ENCODE assay signal across 25 cellular contexts in the genomic region with DNA sequence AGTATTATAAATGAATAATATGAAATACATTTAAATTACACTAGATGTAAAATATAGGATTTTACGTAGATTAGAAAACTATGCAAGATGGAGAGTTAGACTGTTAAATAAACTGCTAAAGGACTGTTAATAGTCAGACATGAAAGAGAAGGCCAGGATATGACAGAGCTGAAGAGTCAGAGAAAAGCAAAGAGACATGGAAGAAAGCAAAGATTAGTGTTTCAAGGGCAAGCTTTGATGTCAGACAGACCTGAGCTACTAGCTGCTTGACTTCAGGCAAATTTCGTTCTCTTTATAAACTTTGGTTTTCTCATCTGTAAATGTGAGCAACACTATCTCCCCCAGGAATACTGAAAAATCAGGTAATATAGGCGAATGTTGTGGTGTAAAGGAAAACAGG.
DNase-seq lines count a peak whose midpoint lies in the region; ATAC-seq and TF ChIP-seq lines count a peak whose summit lies in the region.
"Had no signal": no experiment of that assay in that cellular context is flagged by ENCODE, and none has a peak within 500 bp of the region (broad histone marks: within the 10 kb centered on the region; RNA-seq: fewer than 3 reads in every experiment).

No MANE protein-coding gene starts in this region.

- POLR2A ChIA-PET in activated CD8-positive, alpha-beta T cell treated with anti-CD3 and anti-CD28 coated beads, Interleukin-2, amount 10 ng/mL, durations not matched to agents 7 days and 5 days (lab: Charles Lee): no interaction called here
- POLR2A ChIA-PET in activated CD8-positive, alpha-beta T cell treated with anti-CD3 and anti-CD28 coated beads for 36 hours (lab: Charles Lee): no interaction called here
- POLR2A ChIA-PET in CD8-positive, alpha-beta T cell (lab: Charles Lee): interaction anchor here (0.5 kb wide), 1 partner anchor 11 kb away, joined by 3 read pairs; no protein-coding TSS in a partner anchor

- H3K4me3 ChIP-seq in CD8-positive, alpha-beta T cell (ENCODE audit: low read depth, low read length): no peak overlapping the region
- no peak overlapping the region for H3K4me3 ChIP-seq in BE2C (ENCODE audit: low read depth, low read length)
- H3K4me3 ChIP-seq in gastroesophageal sphincter: no peak overlapping the region
- H3K4me3 ChIP-seq: GM23248, HAP-1, PC-9, SK-N-MC had no signal

- no peaks in the 10 kb centered on the region for H3K27me3 Mint-ChIP-seq in activated CD8-positive, alpha-beta T cell treated with anti-CD3 and anti-CD28 coated beads, Interleukin-2, amount 10 ng/mL, durations not matched to agents 7 days and 5 days (ENCODE audit: low read depth)
- H3K27me3 Mint-ChIP-seq in activated CD8-positive, alpha-beta T cell treated with anti-CD3 and anti-CD28 coated beads for 36 hours: no peaks in the 10 kb centered on the region
- H3K27me3 Mint-ChIP-seq in CD8-positive, alpha-beta T cell (ENCODE audit: low read depth): no peaks in the 10 kb centered on the region
- H3K27me3 Mint-ChIP-seq in activated naive CD8-positive, alpha-beta T cell treated with anti-CD3 and anti-CD28 coated beads, Interleukin-2, amount 50 U/mL, for 24 hours: no peaks in the 10 kb centered on the region
- H3K27me3 Mint-ChIP-seq in osteocyte (ENCODE audit: unreplicated experiment): no peaks in the 10 kb centered on the region

- H3K4me1 Mint-ChIP-seq in activated CD8-positive, alpha-beta T cell treated with anti-CD3 and anti-CD28 coated beads, Interleukin-2, amount 10 ng/mL, durations not matched to agents 7 days and 5 days (ENCODE audit: low read depth): peaks cover 5% of the 10 kb centered on the region
- peaks cover 24% of the 10 kb centered on the region for H3K4me1 Mint-ChIP-seq in activated CD8-positive, alpha-beta T cell treated with anti-CD3 and anti-CD28 coated beads for 36 hours (ENCODE audit: low read depth)
- peaks cover 43% of the 10 kb centered on the region for H3K4me1 Mint-ChIP-seq in CD8-positive, alpha-beta T cell (ENCODE audit: low read depth)
- peaks cover 7% of the 10 kb centered on the region for H3K4me1 Mint-ChIP-seq in activated naive CD8-positive, alpha-beta T cell treated with anti-CD3 and anti-CD28 coated beads, Interleukin-2, amount 50 U/mL, for 24 hours
- H3K4me1 Mint-ChIP-seq in osteocyte (ENCODE audit: unreplicated experiment): peaks cover 23% of the 10 kb centered on the region

- H3K27ac ChIP-seq in CD8-positive, alpha-beta T cell (ENCODE audit: low read depth, low read length): no peak overlapping the region
- H3K27ac ChIP-seq in gastroesophageal sphincter: no peak overlapping the region
- H3K27ac ChIP-seq: C4-2B, GM23248, KMS-11, PC-9, SK-N-MC had no signal

- no peak for ATAC-seq in activated CD8-positive, alpha-beta T cell treated with anti-CD3 and anti-CD28 coated beads, Interleukin-2, amount 10 ng/mL, durations not matched to agents 7 days and 5 days
- no peak for ATAC-seq in activated CD8-positive, alpha-beta T cell treated with anti-CD3 and anti-CD28 coated beads for 36 hours
- no peak for ATAC-seq in CD8-positive, alpha-beta T cell
- no peak for ATAC-seq in activated naive CD8-positive, alpha-beta T cell treated with anti-CD3 and anti-CD28 coated beads, Interleukin-2, amount 50 U/mL, for 24 hours
- no peak for ATAC-seq in gastroesophageal sphincter

- H3K27me3 ChIP-seq in CD8-positive, alpha-beta T cell (ENCODE audit: insufficient read depth, low read length): no peaks in the 10 kb centered on the region
- H3K27me3 ChIP-seq in BE2C: no peaks in the 10 kb centered on the region
- no peaks in the 10 kb centered on the region for H3K27me3 ChIP-seq in gastroesophageal sphincter

- intact Hi-C loops in activated CD8-positive, alpha-beta T cell treated with anti-CD3 and anti-CD28 coated beads for 36 hours (cut with micrococcal nuclease): no loop called here
- intact Hi-C loops in CD8-positive, alpha-beta T cell (cut with DNase I, micrococcal nuclease): no loop called here

- WGBS in gastroesophageal sphincter (ENCODE audit: low coverage in 1 of 2), 2 donors: 97 to 100% methylated on average over 2 to 3 of the region's 3 CpGs

- no peak for TF ChIP-seq EP300 in gastroesophageal sphincter (IDR thresholded peaks at IDR 0.05)

- no peaks in the 10 kb centered on the region for H3K9me3 Mint-ChIP-seq in activated CD8-positive, alpha-beta T cell treated with anti-CD3 and anti-CD28 coated beads, Interleukin-2, amount 10 ng/mL, durations not matched to agents 7 days and 5 days (ENCODE audit: insufficient read depth)
- no peaks in the 10 kb centered on the region for H3K9me3 Mint-ChIP-seq in activated CD8-positive, alpha-beta T cell treated with anti-CD3 and anti-CD28 coated beads for 36 hours
- no peaks in the 10 kb centered on the region for H3K9me3 Mint-ChIP-seq in CD8-positive, alpha-beta T cell
- no peaks in the 10 kb centered on the region for H3K9me3 Mint-ChIP-seq in activated naive CD8-positive, alpha-beta T cell treated with anti-CD3 and anti-CD28 coated beads, Interleukin-2, amount 50 U/mL, for 24 hours
- no peaks in the 10 kb centered on the region for H3K9me3 Mint-ChIP-seq in osteocyte (ENCODE audit: unreplicated experiment)

- H3K4me3 Mint-ChIP-seq in activated CD8-positive, alpha-beta T cell treated with anti-CD3 and anti-CD28 coated beads, Interleukin-2, amount 10 ng/mL, durations not matched to agents 7 days and 5 days: no peak overlapping the region
- H3K4me3 Mint-ChIP-seq in activated CD8-positive, alpha-beta T cell treated with anti-CD3 and anti-CD28 coated beads for 36 hours: no peak overlapping the region
- no peak overlapping the region for H3K4me3 Mint-ChIP-seq in CD8-positive, alpha-beta T cell
- H3K4me3 Mint-ChIP-seq in activated naive CD8-positive, alpha-beta T cell treated with anti-CD3 and anti-CD28 coated beads, Interleukin-2, amount 50 U/mL, for 24 hours: no peak overlapping the region
- H3K4me3 Mint-ChIP-seq in osteocyte (ENCODE audit: unreplicated experiment): no peak overlapping the region

- peaks cover 9% of the 10 kb centered on the region for H3K36me3 ChIP-seq in CD8-positive, alpha-beta T cell (ENCODE audit: insufficient read depth, low read length)
- H3K36me3 ChIP-seq in BE2C: no peaks in the 10 kb centered on the region
- H3K36me3 ChIP-seq in gastroesophageal sphincter: peaks cover 0 to 17% of the 10 kb centered on the region in 2 donors

- TF ChIP-seq CTCF in activated CD8-positive, alpha-beta T cell treated with anti-CD3 and anti-CD28 coated beads for 36 hours (IDR thresholded peaks at IDR 0.05): no peak
- TF ChIP-seq CTCF in CD8-positive, alpha-beta T cell (IDR thresholded peaks at IDR 0.05): no peak
- TF ChIP-seq CTCF in osteocyte (IDR thresholded peaks at IDR 0.05) (no peak), BE2C (IDR thresholded peaks at IDR 0.05; ENCODE audit: low read depth, low read length) (no peak), gastroesophageal sphincter (IDR thresholded peaks at IDR 0.05) (no peak)

- peak overlapping the region; percentile 3 for H3K27ac Mint-ChIP-seq in activated CD8-positive, alpha-beta T cell treated with anti-CD3 and anti-CD28 coated beads, Interleukin-2, amount 10 ng/mL, durations not matched to agents 7 days and 5 days
- no peak overlapping the region for H3K27ac Mint-ChIP-seq in activated CD8-positive, alpha-beta T cell treated with anti-CD3 and anti-CD28 coated beads for 36 hours
- H3K27ac Mint-ChIP-seq in CD8-positive, alpha-beta T cell: peak overlapping the region; percentile 70
- peak overlapping the region; percentile 1 for H3K27ac Mint-ChIP-seq in activated naive CD8-positive, alpha-beta T cell treated with anti-CD3 and anti-CD28 coated beads, Interleukin-2, amount 50 U/mL, for 24 hours
- H3K27ac Mint-ChIP-seq in osteocyte (ENCODE audit: unreplicated experiment): peak overlapping the region; percentile 97

- H3K4me1 ChIP-seq in CD8-positive, alpha-beta T cell (ENCODE audit: insufficient read depth, low read length): no peaks in the 10 kb centered on the region
- H3K4me1 ChIP-seq in BE2C (peaks cover 5% of the 10 kb centered on the region), gastroesophageal sphincter (peaks cover 0 to 7% (median 0%) of the 10 kb centered on the region in 3 donors)
- H3K4me1 ChIP-seq: HAP-1 had no signal

- no peaks in the 10 kb centered on the region for H3K9me3 ChIP-seq in CD8-positive, alpha-beta T cell (ENCODE audit: low read length)
- H3K9me3 ChIP-seq in BE2C (no peaks in the 10 kb centered on the region), gastroesophageal sphincter (no peaks in the 10 kb centered on the region)
- H3K9me3 ChIP-seq: HAP-1 had no signal

- peaks cover 45% of the 10 kb centered on the region for H3K36me3 Mint-ChIP-seq in activated CD8-positive, alpha-beta T cell treated with anti-CD3 and anti-CD28 coated beads, Interleukin-2, amount 10 ng/mL, durations not matched to agents 7 days and 5 days (ENCODE audit: low read depth)
- H3K36me3 Mint-ChIP-seq in activated CD8-positive, alpha-beta T cell treated with anti-CD3 and anti-CD28 coated beads for 36 hours (ENCODE audit: low read depth): peaks cover 38% of the 10 kb centered on the region
- H3K36me3 Mint-ChIP-seq in CD8-positive, alpha-beta T cell: peaks cover 69% of the 10 kb centered on the region
- H3K36me3 Mint-ChIP-seq in activated naive CD8-positive, alpha-beta T cell treated with anti-CD3 and anti-CD28 coated beads, Interleukin-2, amount 50 U/mL, for 24 hours (ENCODE audit: low read depth): peaks cover 32% of the 10 kb centered on the region
- peaks cover 8% of the 10 kb centered on the region for H3K36me3 Mint-ChIP-seq in osteocyte (ENCODE audit: unreplicated experiment)

- TF ChIP-seq POLR2A in gastroesophageal sphincter (IDR thresholded peaks at IDR 0.05): no peak

- CTCF ChIA-PET in activated CD8-positive, alpha-beta T cell treated with anti-CD3 and anti-CD28 coated beads, Interleukin-2, amount 10 ng/mL, durations not matched to agents 7 days and 5 days (lab: Charles Lee): no interaction called here
- CTCF ChIA-PET in activated CD8-positive, alpha-beta T cell treated with anti-CD3 and anti-CD28 coated beads for 36 hours (lab: Charles Lee): no interaction called here
- CTCF ChIA-PET in CD8-positive, alpha-beta T cell (lab: Charles Lee): interaction anchor here (0.6 kb wide), 1 partner anchor 310 kb away, joined by 3 read pairs; no protein-coding TSS in a partner anchor

- DNase-seq in activated CD8-positive, alpha-beta T cell treated with anti-CD3 and anti-CD28 coated beads, Interleukin-2, amount 10 ng/mL, durations not matched to agents 7 days and 5 days: no peak
- no peak for DNase-seq in activated CD8-positive, alpha-beta T cell treated with anti-CD3 and anti-CD28 coated beads for 36 hours
- no peak for DNase-seq in CD8-positive, alpha-beta T cell
- DNase-seq in activated naive CD8-positive, alpha-beta T cell treated with anti-CD3 and anti-CD28 coated beads, Interleukin-2, amount 50 U/mL, for 24 hours: no peak
- no peak for DNase-seq in osteocyte (ENCODE audit: extremely low spot score, unreplicated experiment)
- DNase-seq in SKM-1 (lab: John Stamatoyannopoulos, UW; ENCODE audit: unreplicated experiment): no peak
- DNase-seq in BE2C: no peak
- DNase-seq: AML-193, DMS79 treated with DMSO at 0.1 percent for 48 hours, GM23248, IMR-90, NCI-H1105, NCI-H146, NCI-H2029, NCI-H226, NCI-H510A treated with DMSO at 0.1 percent for 48 hours, NCI-H748 treated with DMSO at 0.1 percent for 48 hours, PC-9, RPMI8226, SHP77 had no signal
